8 cellular contexts compared by ENCODE assay signal in the genomic region with DNA sequence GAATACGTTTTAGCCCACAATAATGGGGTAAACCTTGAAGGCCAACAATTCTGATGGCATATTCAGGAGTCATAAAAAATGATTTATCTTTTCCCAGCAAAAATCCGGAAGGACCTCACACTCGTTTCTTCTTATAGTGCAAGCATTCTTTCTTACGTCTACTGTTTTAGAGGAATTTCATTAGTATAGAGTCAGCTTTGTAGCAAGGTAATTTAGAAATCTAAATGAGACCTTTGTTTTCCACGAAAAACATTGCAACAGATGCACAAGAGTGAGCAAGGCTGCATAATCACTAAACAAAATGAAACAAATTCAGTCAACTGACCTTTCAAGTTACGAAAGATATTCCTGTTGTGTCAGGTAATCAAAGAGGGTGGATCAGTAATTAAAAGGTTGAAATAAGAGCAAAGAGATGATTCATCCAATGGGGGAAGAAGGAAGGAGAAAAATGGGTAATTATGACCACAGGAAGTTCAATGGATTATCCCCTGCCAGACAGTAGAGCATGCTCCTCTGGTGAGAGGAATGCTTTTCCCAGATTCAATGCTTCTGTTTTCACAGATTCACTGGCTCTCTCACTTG. TPM values are rescaled to one million over a fixed set of nuclear protein-coding genes. Genes with fewer than 3 reads are reported as not detected.
DNase-seq lines count a peak whose midpoint lies in the region; ATAC-seq, FAIRE-seq and TF ChIP-seq lines count a peak whose summit lies in the region.

No MANE protein-coding gene starts in this region.

- peaks cover 5% of the 10 kb centered on the region for H3K27me3 Mint-ChIP-seq in WTC11 (ENCODE audit: low read depth)

- POLR2A ChIA-PET in A673 (lab: Charles Lee; ENCODE audit: low non-redundant PET) (interaction anchor here (0.7 kb wide), 1 partner anchor 304 kb away, joined by 4 read pairs; no protein-coding TSS in a partner anchor), WTC11 (lab: Charles Lee) (interaction anchor here (0.6 to 1.7 kb wide), 2 partner anchors 42 to 733 kb away, joined by 4 to 5 read pairs; a partner anchor contains a TSS)

- H3K9me3 ChIP-seq in A673 (ENCODE audit: low read depth, low read length, poor library complexity, severe bottlenecking): no peaks in the 10 kb centered on the region
- no peaks in the 10 kb centered on the region for H3K9me3 ChIP-seq in iPS-18a (ENCODE audit: control insufficient read depth, low read depth, low read length)
- no peaks in the 10 kb centered on the region for H3K9me3 ChIP-seq in stomach smooth muscle (ENCODE audit: control insufficient read depth in 2 of 2, low read length in 2 of 2)

- H3K36me3 ChIP-seq in A673 (ENCODE audit: insufficient read depth, low read length, poor library complexity, severe bottlenecking) (no peaks in the 10 kb centered on the region), iPS-18a (ENCODE audit: control insufficient read depth, low read depth, low read length) (peaks cover 19% of the 10 kb centered on the region), stomach smooth muscle (ENCODE audit: control insufficient read depth in 2 of 2, insufficient read depth in 2 of 2, low read length in 2 of 2) (no peaks in the 10 kb centered on the region)

- H3K27me3 ChIP-seq in A673 (replicated peaks; ENCODE audit: insufficient read depth, low read depth, low read length, poor library complexity): no peaks in the 10 kb centered on the region
- no peaks in the 10 kb centered on the region for H3K27me3 ChIP-seq in iPS-18a (ENCODE audit: control insufficient read depth, insufficient read depth, low read length)
- H3K27me3 ChIP-seq in stomach smooth muscle (ENCODE audit: control insufficient read depth in 1 of 2, insufficient read depth in 2 of 2, low read length in 2 of 2): no peaks in the 10 kb centered on the region

- peak; percentile 72 for DNase-seq in A673 (ENCODE audit: low spot score)
- peak; percentile 5 for DNase-seq in H54 (ENCODE audit: insufficient read length, low spot score)
- DNase-seq in WTC11 (ENCODE audit: low spot score): no peak
- no peak for DNase-seq in NCI-H446 (lab: John Stamatoyannopoulos, UW)
- no peak for DNase-seq in inferior parietal cortex (ENCODE audit: extremely low spot score)
- DNase-seq in stimulated activated CD8-positive, alpha-beta memory T cell treated with anti-CD3 and anti-CD28 coated beads, Interleukin-4, amount 100 ng/mL, for 48 hours: no peak

- TF ChIP-seq POLR2A in H54 (IDR thresholded peaks at IDR 0.05; ENCODE audit: low read depth, low read length): no peak

- intact Hi-C loops in A673 (cut with micrococcal nuclease; ENCODE audit: unreplicated experiment): no loop called here

- BruUV-seq in A673 (replicated peaks; lab: Mats Ljungman, UMichigan): TSS peak; percentile 88

- H3K9me3 Mint-ChIP-seq in WTC11: peaks cover 16% of the 10 kb centered on the region

- TF ChIP-seq CTCF in A673 (conservative IDR thresholded peaks at IDR 0.05; ENCODE audit: low read depth, low read length): no peak
- TF ChIP-seq CTCF in WTC11 (IDR thresholded peaks at IDR 0.05): no peak

- H3K4me3 Mint-ChIP-seq in WTC11: peak overlapping the region; percentile 99

- H3K4me3 ChIP-seq in A673 (ENCODE audit: low read depth, low read length, poor library complexity, severe bottlenecking) (peak overlapping the region; percentile 83), iPS-18a (ENCODE audit: low read length) (peak overlapping the region; percentile 100), stomach smooth muscle (ENCODE audit: low read length in 2 of 2) (peak overlapping the region; percentile 96 to 100)

- H3K9ac ChIP-seq in iPS-18a (ENCODE audit: low read length) (peak overlapping the region; percentile 100), stomach smooth muscle (ENCODE audit: low read length in 2 of 2) (peak overlapping the region; percentile 100)

- H3K27ac Mint-ChIP-seq in WTC11: peak overlapping the region; percentile 100

- peaks cover 15% of the 10 kb centered on the region for H3K36me3 Mint-ChIP-seq in WTC11

- FAIRE-seq in H54 (lab: Jason Lieb, UNC): peak; percentile 11

- CTCF ChIA-PET in A673 (lab: Charles Lee) (no interaction called here), WTC11 (lab: Charles Lee) (interaction anchor here (1.6 kb wide), 1 partner anchor 294 kb away, joined by 4 read pairs; no protein-coding TSS in a partner anchor)

- ATAC-seq in WTC11: no peak

- H3K4me1 Mint-ChIP-seq in WTC11: peaks cover 43% of the 10 kb centered on the region

- peaks cover 28% of the 10 kb centered on the region for H3K4me1 ChIP-seq in A673 (ENCODE audit: insufficient read depth, low read length, poor library complexity, severe bottlenecking)
- peaks cover 28% of the 10 kb centered on the region for H3K4me1 ChIP-seq in iPS-18a (ENCODE audit: control insufficient read depth, low read depth, low read length)
- peaks cover 17% of the 10 kb centered on the region for H3K4me1 ChIP-seq in stomach smooth muscle (ENCODE audit: control insufficient read depth, insufficient read depth, low read length)

- peak overlapping the region; percentile 100 for H3K27ac ChIP-seq in A673 (ENCODE audit: low read depth, low read length, poor library complexity, severe bottlenecking)
- peak overlapping the region; percentile 44 for H3K27ac ChIP-seq in iPS-18a (ENCODE audit: low read length)
- peak overlapping the region; percentile 100 for H3K27ac ChIP-seq in stomach smooth muscle (ENCODE audit: low read length)

TF ChIP-seq in WTC11, 78 proteins besides CTCF, POLR2A, EP300 and RAD21 (continues in another document):
- TF ChIP-seq JAZF1 (CRISPR knock-in tag; IDR thresholded peaks at IDR 0.05) (no peak), NR3C1 (CRISPR knock-in tag; conservative IDR thresholded peaks at IDR 0.05; ENCODE audit: low read depth) (no peak), KAT7 (CRISPR knock-in tag; IDR thresholded peaks at IDR 0.05; ENCODE audit: borderline replicate concordance) (no peak), NR1H2 (CRISPR knock-in tag; IDR thresholded peaks at IDR 0.05) (no peak), JUN (CRISPR knock-in tag; IDR thresholded peaks at IDR 0.05) (no peak), TEAD1 (CRISPR knock-in tag; IDR thresholded peaks at IDR 0.05) (no peak), FOXJ3 (CRISPR knock-in tag; IDR thresholded peaks at IDR 0.05; ENCODE audit: borderline replicate concordance) (no peak), ESRRA (CRISPR knock-in tag; IDR thresholded peaks at IDR 0.05; ENCODE audit: borderline replicate concordance) (no peak), NFATC4 (CRISPR knock-in tag; IDR thresholded peaks at IDR 0.05) (no peak)
- TF ChIP-seq, protein P1, sequence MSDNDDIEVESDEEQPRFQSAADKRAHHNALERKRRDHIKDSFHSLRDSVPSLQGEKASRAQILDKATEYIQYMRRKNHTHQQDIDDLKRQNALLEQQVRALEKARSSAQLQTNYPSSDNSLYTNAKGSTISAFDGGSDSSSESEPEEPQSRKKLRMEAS (CRISPR knock-in tag; IDR thresholded peaks at IDR 0.05): no peak
- TF ChIP-seq, protein P2, sequence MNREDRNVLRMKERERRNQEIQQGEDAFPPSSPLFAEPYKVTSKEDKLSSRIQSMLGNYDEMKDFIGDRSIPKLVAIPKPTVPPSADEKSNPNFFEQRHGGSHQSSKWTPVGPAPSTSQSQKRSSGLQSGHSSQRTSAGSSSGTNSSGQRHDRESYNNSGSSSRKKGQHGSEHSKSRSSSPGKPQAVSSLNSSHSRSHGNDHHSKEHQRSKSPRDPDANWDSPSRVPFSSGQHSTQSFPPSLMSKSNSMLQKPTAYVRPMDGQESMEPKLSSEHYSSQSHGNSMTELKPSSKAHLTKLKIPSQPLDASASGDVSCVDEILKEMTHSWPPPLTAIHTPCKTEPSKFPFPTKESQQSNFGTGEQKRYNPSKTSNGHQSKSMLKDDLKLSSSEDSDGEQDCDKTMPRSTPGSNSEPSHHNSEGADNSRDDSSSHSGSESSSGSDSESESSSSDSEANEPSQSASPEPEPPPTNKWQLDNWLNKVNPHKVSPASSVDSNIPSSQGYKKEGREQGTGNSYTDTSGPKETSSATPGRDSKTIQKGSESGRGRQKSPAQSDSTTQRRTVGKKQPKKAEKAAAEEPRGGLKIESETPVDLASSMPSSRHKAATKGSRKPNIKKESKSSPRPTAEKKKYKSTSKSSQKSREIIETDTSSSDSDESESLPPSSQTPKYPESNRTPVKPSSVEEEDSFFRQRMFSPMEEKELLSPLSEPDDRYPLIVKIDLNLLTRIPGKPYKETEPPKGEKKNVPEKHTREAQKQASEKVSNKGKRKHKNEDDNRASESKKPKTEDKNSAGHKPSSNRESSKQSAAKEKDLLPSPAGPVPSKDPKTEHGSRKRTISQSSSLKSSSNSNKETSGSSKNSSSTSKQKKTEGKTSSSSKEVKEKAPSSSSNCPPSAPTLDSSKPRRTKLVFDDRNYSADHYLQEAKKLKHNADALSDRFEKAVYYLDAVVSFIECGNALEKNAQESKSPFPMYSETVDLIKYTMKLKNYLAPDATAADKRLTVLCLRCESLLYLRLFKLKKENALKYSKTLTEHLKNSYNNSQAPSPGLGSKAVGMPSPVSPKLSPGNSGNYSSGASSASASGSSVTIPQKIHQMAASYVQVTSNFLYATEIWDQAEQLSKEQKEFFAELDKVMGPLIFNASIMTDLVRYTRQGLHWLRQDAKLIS (CRISPR knock-in tag; IDR thresholded peaks at IDR 0.05; ENCODE audit: borderline replicate concordance): no peak
- TF ChIP-seq, protein P3, sequence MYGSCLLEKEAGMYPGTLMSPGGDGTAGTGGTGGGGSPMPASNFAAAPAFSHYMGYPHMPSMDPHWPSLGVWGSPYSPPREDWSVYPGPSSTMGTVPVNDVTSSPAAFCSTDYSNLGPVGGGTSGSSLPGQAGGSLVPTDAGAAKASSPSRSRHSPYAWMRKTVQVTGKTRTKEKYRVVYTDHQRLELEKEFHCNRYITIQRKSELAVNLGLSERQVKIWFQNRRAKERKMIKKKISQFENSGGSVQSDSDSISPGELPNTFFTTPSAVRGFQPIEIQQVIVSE (CRISPR knock-in tag; IDR thresholded peaks at IDR 0.05; ENCODE audit: borderline replicate concordance): no peak
- TF ChIP-seq, protein P4, sequence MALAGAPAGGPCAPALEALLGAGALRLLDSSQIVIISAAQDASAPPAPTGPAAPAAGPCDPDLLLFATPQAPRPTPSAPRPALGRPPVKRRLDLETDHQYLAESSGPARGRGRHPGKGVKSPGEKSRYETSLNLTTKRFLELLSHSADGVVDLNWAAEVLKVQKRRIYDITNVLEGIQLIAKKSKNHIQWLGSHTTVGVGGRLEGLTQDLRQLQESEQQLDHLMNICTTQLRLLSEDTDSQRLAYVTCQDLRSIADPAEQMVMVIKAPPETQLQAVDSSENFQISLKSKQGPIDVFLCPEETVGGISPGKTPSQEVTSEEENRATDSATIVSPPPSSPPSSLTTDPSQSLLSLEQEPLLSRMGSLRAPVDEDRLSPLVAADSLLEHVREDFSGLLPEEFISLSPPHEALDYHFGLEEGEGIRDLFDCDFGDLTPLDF (CRISPR knock-in tag; IDR thresholded peaks at IDR 0.05): no peak

RNA-seq across cellular contexts. Expression of a gene that starts 0.6 kb away (rescaled TPM):
- total RNA-seq in A673 (2021): 742 and 812 TPM in 2 replicates
- 587 to 595 TPM (median 591 TPM) in 3 replicates for total RNA-seq in WTC11 (2021)

RNA-seq across cellular contexts. Expression of a gene that starts 22.1 kb away (rescaled TPM):
- total RNA-seq in A673 (2021) (62.4 and 68.3 TPM in 2 replicates), WTC11 (2021) (65.2 to 75.2 TPM (median 68.7 TPM) in 3 replicates)

RNA-seq across cellular contexts. Expression of a gene that starts 41.8 kb away (rescaled TPM):
- total RNA-seq in A673 (2021): 72.2 and 79.1 TPM in 2 replicates
- total RNA-seq in WTC11 (2021): 53.5 to 63.4 TPM (median 59.0 TPM) in 3 replicates

Comparison
In these comparisons a context has a peak if more than half of its experiments do, and no peak if none do; other contexts are left out.
1. DNase-seq: peak in A673 (single experiment) and H54 (single experiment); none in WTC11 (single experiment), NCI-H446 (0 of 2), inferior parietal cortex (single experiment) and stimulated activated CD8-positive, alpha-beta memory T cell treated with anti-CD3 and anti-CD28 coated beads, Interleukin-4, amount 100 ng/mL, for 48 hours (single experiment).
2. H3K27ac ChIP-seq: peak in every context shown above with its lines; median percentile 100 in A673; 100 in stomach smooth muscle; 44 in iPS-18a.
3. Peak in every context shown above with its lines, with median percentiles within 50 percentile points of each other: H3K4me3 ChIP-seq.